ENCODE assay signal across 8 cellular contexts in genomic region chr2:18435425-18436037, GRCh38.
A peak's percentile ranks its signal among the peaks of the same experiment; 100 is the strongest.
DNase-seq lines count a peak whose midpoint lies in the region; ATAC-seq and TF ChIP-seq lines count a peak whose summit lies in the region.

No MANE protein-coding gene starts in this region.

- TF ChIP-seq CTCF in natural killer cell (IDR thresholded peaks at IDR 0.05) (peak; percentile 27), OCI-LY3 (IDR thresholded peaks at IDR 0.05; ENCODE audit: low read depth, low read length) (peak; percentile 85), nephron (IDR thresholded peaks at IDR 0.05; ENCODE audit: unreplicated experiment in 3 of 3) (peak; percentile 69 to 78 (median 71))

- H3K36me3 Mint-ChIP-seq in natural killer cell (no peaks in the 10 kb centered on the region), nephron (ENCODE audit: low read depth) (no peaks in the 10 kb centered on the region)
- H3K36me3 Mint-ChIP-seq in natural killer cell treated with Interleukin-12 subunit alpha and Interleukin-12 subunit beta and Interleukin-15 and Interleukin-18, amount 100 ng/mL, for 72 hours, result no peaks in the 10 kb centered on the region

- H3K4me3 ChIP-seq in OCI-LY3 (ENCODE audit: low read length), result no peak overlapping the region

- H3K36me3 ChIP-seq in OCI-LY3 (replicated peaks; ENCODE audit: low read depth, low read length), result no peaks in the 10 kb centered on the region

- H3K4me3 Mint-ChIP-seq in natural killer cell, result no peak overlapping the region
- no peak overlapping the region for H3K4me3 Mint-ChIP-seq in natural killer cell treated with Interleukin-12 subunit alpha and Interleukin-12 subunit beta and Interleukin-15 and Interleukin-18, amount 100 ng/mL, for 72 hours
- no peak overlapping the region for H3K4me3 Mint-ChIP-seq in nephron

- intact Hi-C loops in natural killer cell (cut with micrococcal nuclease), result loop anchor here (5.0 kb wide), 1 partner anchor 1427 kb away; no protein-coding TSS in a partner anchor

- no peak overlapping the region for H3K27ac ChIP-seq in OCI-LY3 (ENCODE audit: low read length)

- H3K9ac ChIP-seq in OCI-LY3 (ENCODE audit: low read length), result no peak overlapping the region

- peaks cover 11% of the 10 kb centered on the region; the same call in 1 of the 2 replicates for H3K27me3 ChIP-seq in OCI-LY3 (ENCODE audit: low read depth, low read length)

- no peak overlapping the region for H2AFZ ChIP-seq in OCI-LY3 (ENCODE audit: low read depth, low read length)

- H3K79me2 ChIP-seq in OCI-LY3 (ENCODE audit: low read length), result no peaks in the 10 kb centered on the region

- no peaks in the 10 kb centered on the region for H4K20me1 ChIP-seq in OCI-LY3 (ENCODE audit: insufficient read depth, low read length)

- ATAC-seq in natural killer cell, result no peak
- no peak for ATAC-seq in natural killer cell treated with Interleukin-12 subunit alpha and Interleukin-12 subunit beta and Interleukin-15 and Interleukin-18, amount 100 ng/mL, for 72 hours
- no peak for ATAC-seq in esophagus mucosa
- ATAC-seq in HG03097 (IDR thresholded peaks at IDR 0.05; ENCODE audit: low FRiP score, unreplicated experiment), result no peak

- DNase-seq in natural killer cell (no peak), HT1080 (ENCODE audit: low read depth) (peak; percentile 71), dermis microvascular lymphatic vessel endothelial cell (ENCODE audit: low read depth in 2 of 2) (peak; percentile 60 to 71)
- DNase-seq in natural killer cell treated with Interleukin-12 subunit alpha and Interleukin-12 subunit beta and Interleukin-15 and Interleukin-18, amount 100 ng/mL, for 72 hours (ENCODE audit: low spot score), result no peak

- no peaks in the 10 kb centered on the region for H3K4me1 Mint-ChIP-seq in natural killer cell
- H3K4me1 Mint-ChIP-seq in natural killer cell treated with Interleukin-12 subunit alpha and Interleukin-12 subunit beta and Interleukin-15 and Interleukin-18, amount 100 ng/mL, for 72 hours (ENCODE audit: low read depth in 2 of 2), result no peaks in the 10 kb centered on the region
- H3K4me1 Mint-ChIP-seq in nephron, result peaks cover 35% of the 10 kb centered on the region

- H3K27me3 Mint-ChIP-seq in natural killer cell (ENCODE audit: low read depth in 2 of 2) (peaks cover 0 to 9% of the 10 kb centered on the region in 2 donors), nephron (ENCODE audit: low read depth) (no peaks in the 10 kb centered on the region)
- peaks cover 0 to 15% of the 10 kb centered on the region in 2 donors for H3K27me3 Mint-ChIP-seq in natural killer cell treated with Interleukin-12 subunit alpha and Interleukin-12 subunit beta and Interleukin-15 and Interleukin-18, amount 100 ng/mL, for 72 hours

- no peaks in the 10 kb centered on the region for H3K4me1 ChIP-seq in OCI-LY3 (ENCODE audit: low read length)

- no peaks in the 10 kb centered on the region for H3K9me3 ChIP-seq in OCI-LY3 (ENCODE audit: insufficient read depth, low read length)

- H3K9me3 Mint-ChIP-seq in natural killer cell, result no peaks in the 10 kb centered on the region
- no peaks in the 10 kb centered on the region for H3K9me3 Mint-ChIP-seq in natural killer cell treated with Interleukin-12 subunit alpha and Interleukin-12 subunit beta and Interleukin-15 and Interleukin-18, amount 100 ng/mL, for 72 hours
- H3K9me3 Mint-ChIP-seq in nephron, result peaks cover 3% of the 10 kb centered on the region

- H3K27ac Mint-ChIP-seq in natural killer cell (no peak overlapping the region), nephron (peak overlapping the region in 2 of 3 experiments; percentile 9 to 49)
- H3K27ac Mint-ChIP-seq in natural killer cell treated with Interleukin-12 subunit alpha and Interleukin-12 subunit beta and Interleukin-15 and Interleukin-18, amount 100 ng/mL, for 72 hours, result no peak overlapping the region

- H3K4me2 ChIP-seq in OCI-LY3 (ENCODE audit: low read length), result no peak overlapping the region

Comparison
In these comparisons a context has a peak if more than half of its experiments do, and no peak if none do; other contexts are left out.
1. DNase-seq: peak in HT1080 (single experiment) and dermis microvascular lymphatic vessel endothelial cell (2 of 2); none in natural killer cell (single experiment) and natural killer cell treated with Interleukin-12 subunit alpha and Interleukin-12 subunit beta and Interleukin-15 and Interleukin-18, amount 100 ng/mL, for 72 hours (single experiment).
2. H3K27ac Mint-ChIP-seq: peak in nephron (2 of 3); none in natural killer cell (0 of 2) and natural killer cell treated with Interleukin-12 subunit alpha and Interleukin-12 subunit beta and Interleukin-15 and Interleukin-18, amount 100 ng/mL, for 72 hours (0 of 2).
3. CTCF ChIP-seq: peak in every context shown above with its lines; median percentile 85 in OCI-LY3; 71 in nephron; 27 in natural killer cell.